ENCODE assay signal across 9 cellular contexts in genomic region chr3:48430359-48431101, GRCh38. TPM values are rescaled to one million over a fixed set of nuclear protein-coding genes. Genes with fewer than 3 reads are reported as not detected.
DNase-seq lines count a peak whose midpoint lies in the region; ATAC-seq and TF ChIP-seq lines count a peak whose summit lies in the region.
"Had no signal": no experiment of that assay in that cellular context is flagged by ENCODE, and none has a peak within 500 bp of the region (broad histone marks: within the 10 kb centered on the region; RNA-seq: fewer than 3 reads in every experiment).

No MANE protein-coding gene starts in this region.

- no peak overlapping the region for H2BK15ac ChIP-seq in mesenchymal stem cell (ENCODE audit: low read depth, poor library complexity, severe bottlenecking)

- H3K27ac Mint-ChIP-seq in type B pancreatic cell = peak overlapping the region; percentile 99

- dilution Hi-C loops in mammary epithelial cell (cut with HindIII; ENCODE audit: low sequenced_read_pairs) = no loop called here

- H3K36me3 ChIP-seq in mammary epithelial cell (ENCODE audit: insufficient read depth, low read length) (no peaks in the 10 kb centered on the region), mesenchymal stem cell (ENCODE audit: control insufficient read depth in 1 of 2, insufficient read depth in 2 of 2, low read depth in 1 of 2, low read length in 2 of 2) (peaks cover 24 to 29% of the 10 kb centered on the region in 2 experiments)

- H2BK5ac ChIP-seq in mesenchymal stem cell (ENCODE audit: low read depth, low read length, poor library complexity, severe bottlenecking) = no peak overlapping the region

- H3K4me3 ChIP-seq in mammary epithelial cell (replicated peaks in 1 of 3; ENCODE audit: insufficient read depth in 1 of 3, low read depth in 2 of 3, low read length in 3 of 3) (peak overlapping the region; percentile 54 to 67 (median 61)), mesenchymal stem cell (ENCODE audit: insufficient read depth in 1 of 2, low read depth in 1 of 2, low read length in 2 of 2) (peak overlapping the region in 1 of 2 experiments; percentile 79)

- H3K79me1 ChIP-seq in mesenchymal stem cell (replicated peaks; ENCODE audit: low read length, poor library complexity, severe bottlenecking) = peaks cover 32% of the 10 kb centered on the region

- H3K4me2 ChIP-seq in mammary epithelial cell (ENCODE audit: insufficient read depth, low read depth, low read length) = peak overlapping the region; percentile 79
- peak overlapping the region; percentile 86 for H3K4me2 ChIP-seq in mesenchymal stem cell (ENCODE audit: low read length, poor library complexity, severe bottlenecking)

- intact Hi-C loops in mammary epithelial cell (cut with micrococcal nuclease) = no loop called here

- H2AFZ ChIP-seq in mammary epithelial cell (ENCODE audit: low read depth, low read length) (peak overlapping the region; percentile 60), mesenchymal stem cell (ENCODE audit: low read depth, low read length) (no peak overlapping the region)

- H3K4ac ChIP-seq in mesenchymal stem cell (ENCODE audit: low read depth in 1 of 2, low read length in 2 of 2) = no peak overlapping the region

- peak overlapping the region; percentile 19 for H2AK5ac ChIP-seq in mesenchymal stem cell (ENCODE audit: low read length, severe bottlenecking)

- H3K14ac ChIP-seq in mesenchymal stem cell (ENCODE audit: low read length in 2 of 2) = no peak overlapping the region

- H3K4me3 Mint-ChIP-seq in activated T-cell treated with anti-CD3 and anti-CD28 coated beads, Interleukin-2, amount 50 U/mL, for 4 hours = peak overlapping the region; percentile 77
- peak overlapping the region; percentile 94 for H3K4me3 Mint-ChIP-seq in type B pancreatic cell

- H3K27me3 ChIP-seq in mammary epithelial cell (ENCODE audit: insufficient read depth, low read length) = no peaks in the 10 kb centered on the region
- no peaks in the 10 kb centered on the region for H3K27me3 ChIP-seq in mesenchymal stem cell (ENCODE audit: control insufficient read depth in 1 of 2, insufficient read depth in 1 of 2, low read length in 2 of 2)

- H3K4me1 ChIP-seq in mammary epithelial cell (ENCODE audit: insufficient read depth, low read length) (peaks cover 81% of the 10 kb centered on the region), mesenchymal stem cell (ENCODE audit: control insufficient read depth, insufficient read depth, low read depth, low read length) (peaks cover 57% of the 10 kb centered on the region)

- H3K9ac ChIP-seq in mammary epithelial cell (ENCODE audit: insufficient read depth, low read length) (peak overlapping the region; percentile 57), mesenchymal stem cell (ENCODE audit: low read length) (peak overlapping the region; percentile 80)

- no peak overlapping the region for H2BK120ac ChIP-seq in mesenchymal stem cell (ENCODE audit: low read depth, low read length)

- peak overlapping the region in 1 of 2 experiments; percentile 15 for H2BK12ac ChIP-seq in mesenchymal stem cell (ENCODE audit: low read length in 2 of 2)

- H4K91ac ChIP-seq in mesenchymal stem cell (ENCODE audit: low read length) = no peak overlapping the region

- H3K4me1 Mint-ChIP-seq in activated T-cell treated with anti-CD3 and anti-CD28 coated beads, Interleukin-2, amount 50 U/mL, for 4 hours (ENCODE audit: low read depth) = peaks cover 12% of the 10 kb centered on the region
- peaks cover 46% of the 10 kb centered on the region for H3K4me1 Mint-ChIP-seq in type B pancreatic cell (ENCODE audit: unreplicated experiment)

- H3K9me3 ChIP-seq in mammary epithelial cell (replicated peaks; ENCODE audit: insufficient read depth, low read length) = no peaks in the 10 kb centered on the region
- H3K9me3 ChIP-seq in mesenchymal stem cell (ENCODE audit: control insufficient read depth, low read length) = no peaks in the 10 kb centered on the region
- H3K9me3 ChIP-seq: neutrophil had no signal

- no peak overlapping the region for H3K18ac ChIP-seq in mesenchymal stem cell (ENCODE audit: low read depth in 1 of 2, low read length in 2 of 2)

- H4K8ac ChIP-seq in mesenchymal stem cell (ENCODE audit: low read length) = no peak overlapping the region

- H3K23ac ChIP-seq in mesenchymal stem cell (ENCODE audit: low read length in 2 of 2) = peak overlapping the region in 1 of 2 experiments; percentile 61

- H3K27me3 Mint-ChIP-seq in activated T-cell treated with anti-CD3 and anti-CD28 coated beads, Interleukin-2, amount 50 U/mL, for 4 hours (ENCODE audit: low read depth) = peaks cover 9% of the 10 kb centered on the region
- H3K27me3 Mint-ChIP-seq in type B pancreatic cell = no peaks in the 10 kb centered on the region

- no peaks in the 10 kb centered on the region for H3K9me3 Mint-ChIP-seq in activated T-cell treated with anti-CD3 and anti-CD28 coated beads, Interleukin-2, amount 50 U/mL, for 4 hours
- no peaks in the 10 kb centered on the region for H3K9me3 Mint-ChIP-seq in type B pancreatic cell

- CTCF ChIA-PET in mammary epithelial cell (lab: Charles Lee; ENCODE audit: low non-redundant PET) = no interaction called here

- TSS peak; percentile 51 for BruUV-seq in mammary epithelial cell (replicated peaks; lab: Mats Ljungman, UMichigan)

- H4K20me1 ChIP-seq in mammary epithelial cell (ENCODE audit: insufficient read depth, low read length) = no peaks in the 10 kb centered on the region

- WGBS in mammary epithelial cell (ENCODE audit: low coverage, missing lambda C conversion rate) = 0% methylated on average over 6 of the region's 6 CpGs
- 64% methylated on average over 6 of the region's 6 CpGs for WGBS in mesenchymal stem cell

- in situ Hi-C loops in mammary epithelial cell (cut with MboI; ENCODE audit: low sequenced_read_pairs in 2 of 2) = no loop called here

- TF ChIP-seq CTCF in mammary epithelial cell (conservative IDR thresholded peaks at IDR 0.05 in 1 of 2, IDR thresholded peaks at IDR 0.05 in 1 of 2; ENCODE audit: extremely low read depth in 1 of 2, insufficient read depth in 1 of 2, low read depth in 1 of 2, low read length in 2 of 2) = no peak
- TF ChIP-seq CTCF in type B pancreatic cell (conservative IDR thresholded peaks at IDR 0.05) = no peak

- H3K36me3 Mint-ChIP-seq in activated T-cell treated with anti-CD3 and anti-CD28 coated beads, Interleukin-2, amount 50 U/mL, for 4 hours (ENCODE audit: insufficient read depth) = peaks cover 9% of the 10 kb centered on the region
- H3K36me3 Mint-ChIP-seq in type B pancreatic cell = peaks cover 20% of the 10 kb centered on the region

- DNase-seq in activated T-cell treated with anti-CD3 and anti-CD28 coated beads, Interleukin-2, amount 50 U/mL, for 4 hours = no peak
- no peak for DNase-seq in activated T-cell treated with anti-CD3 and anti-CD28 coated beads, Interleukin-2, amount 50 U/mL, for 1 hour
- DNase-seq in mammary epithelial cell = no peak
- no peak for DNase-seq in mesenchymal stem cell
- DNase-seq in type B pancreatic cell (ENCODE audit: extremely low spot score, unreplicated experiment) = no peak
- no peak for DNase-seq in dermis blood vessel endothelial cell
- DNase-seq in anterior cingulate cortex (lab: John Stamatoyannopoulos, UW) = no peak

- peak overlapping the region; percentile 61 for H3K27ac ChIP-seq in mammary epithelial cell (ENCODE audit: insufficient read depth, low read depth, low read length)
- H3K27ac ChIP-seq in mesenchymal stem cell (ENCODE audit: low read length, poor library complexity, severe bottlenecking) = no peak overlapping the region

- peaks cover 87% of the 10 kb centered on the region for H3K79me2 ChIP-seq in mammary epithelial cell (ENCODE audit: insufficient read depth, low read length)

- ATAC-seq in activated T-cell treated with anti-CD3 and anti-CD28 coated beads, Interleukin-2, amount 50 U/mL, for 4 hours = no peak
- no peak for ATAC-seq in HG03135 (IDR thresholded peaks at IDR 0.05; ENCODE audit: unreplicated experiment)

RNA-seq across cellular contexts. Expression of gene PLXNB1, which starts 0.6 kb away (rescaled TPM):
- total RNA-seq in activated T-cell treated with anti-CD3 and anti-CD28 coated beads, Interleukin-2, amount 50 U/mL, for 4 hours = 1 to 10 TPM; 6.0 to 7.2 (median 6.8) TPM
- total RNA-seq in mammary epithelial cell (100 to 1,000 TPM; 163 to 195 TPM), type B pancreatic cell (ENCODE audit: low replicate concordance) (212 and 367 TPM in 2 replicates), dermis blood vessel endothelial cell (16.8 and 23.7 TPM in 2 replicates)
- polyA plus RNA-seq in mammary epithelial cell = 100 TPM
- 205 TPM for polyA minus RNA-seq in mammary epithelial cell
- polyA plus RNA-seq in mesenchymal stem cell (2013, experiment 1 of 2) = 15.6 TPM
- polyA plus RNA-seq in mesenchymal stem cell (2013, experiment 2 of 2) = 12.6 TPM

RNA-seq across cellular contexts. Expression of gene CCDC51, which starts 9.4 kb away (rescaled TPM):
- total RNA-seq in activated T-cell treated with anti-CD3 and anti-CD28 coated beads, Interleukin-2, amount 50 U/mL, for 4 hours = 10 to 100 TPM; 21.7 to 29.4 (median 24.7) TPM
- total RNA-seq in mammary epithelial cell (10 to 100 TPM; 25.6 to 27.3 TPM), type B pancreatic cell (ENCODE audit: low replicate concordance) (15.0 and 25.7 TPM in 2 replicates), dermis blood vessel endothelial cell (16.4 and 18.0 TPM in 2 replicates)
- 46.3 TPM for polyA plus RNA-seq in mammary epithelial cell
- polyA minus RNA-seq in mammary epithelial cell = 13.6 TPM
- 11.4 TPM for polyA plus RNA-seq in mesenchymal stem cell (2013, experiment 1 of 2)
- 11.7 TPM for polyA plus RNA-seq in mesenchymal stem cell (2013, experiment 2 of 2)

RNA-seq across cellular contexts. Expression of gene TMA7, which starts 9.5 kb away (rescaled TPM):
- total RNA-seq in activated T-cell treated with anti-CD3 and anti-CD28 coated beads, Interleukin-2, amount 50 U/mL, for 4 hours = 100 to 1,000 TPM; 306 to 337 (median 326) TPM
- total RNA-seq in mammary epithelial cell (100 to 1,000 TPM in 1 of 2 donors, 10 to 100 TPM in 1; 80.5 to 270 TPM), type B pancreatic cell (ENCODE audit: low replicate concordance) (268 and 281 TPM in 2 replicates), dermis blood vessel endothelial cell (223 and 272 TPM in 2 replicates)
- polyA plus RNA-seq in mammary epithelial cell = 224 TPM
- polyA minus RNA-seq in mammary epithelial cell = 32.7 TPM
- polyA plus RNA-seq in mesenchymal stem cell (2013, experiment 1 of 2) = 723 TPM
- 747 TPM for polyA plus RNA-seq in mesenchymal stem cell (2013, experiment 2 of 2)

RNA-seq across cellular contexts. Expression of gene ATRIP, which starts 16.0 kb away (rescaled TPM):
- total RNA-seq in activated T-cell treated with anti-CD3 and anti-CD28 coated beads, Interleukin-2, amount 50 U/mL, for 4 hours = 10 to 100 TPM; 17.3 to 17.6 (median 17.5) TPM
- total RNA-seq in mammary epithelial cell (10 to 100 TPM in 1 of 2 donors, 1 to 10 TPM in 1; 7.2 to 13.2 TPM), type B pancreatic cell (ENCODE audit: low replicate concordance) (9.3 and 16.0 TPM in 2 replicates), dermis blood vessel endothelial cell (8.2 TPM in 2 replicates)
- polyA plus RNA-seq in mammary epithelial cell = 11.7 TPM
- polyA minus RNA-seq in mammary epithelial cell = 10.1 TPM
- polyA plus RNA-seq in mesenchymal stem cell (2013, experiment 1 of 2) = 4.5 TPM
- polyA plus RNA-seq in mesenchymal stem cell (2013, experiment 2 of 2) = 4.8 TPM

RNA-seq across cellular contexts. Expression of gene FBXW12, which starts 58.5 kb away (rescaled TPM):
- not detected for total RNA-seq in activated T-cell treated with anti-CD3 and anti-CD28 coated beads, Interleukin-2, amount 50 U/mL, for 4 hours
- total RNA-seq in mammary epithelial cell = not detected
- polyA plus RNA-seq in mammary epithelial cell = not detected
- polyA minus RNA-seq in mammary epithelial cell = not detected
- polyA plus RNA-seq in mesenchymal stem cell (2013, experiment 1 of 2) = 0.03 TPM
- not detected for polyA plus RNA-seq in mesenchymal stem cell (2013, experiment 2 of 2)
- total RNA-seq in type B pancreatic cell (ENCODE audit: low replicate concordance) = not detected in 2 replicates
- not detected in 2 replicates for total RNA-seq in dermis blood vessel endothelial cell
